ENCODE assay signal across 1 cellular context in the genomic region with DNA sequence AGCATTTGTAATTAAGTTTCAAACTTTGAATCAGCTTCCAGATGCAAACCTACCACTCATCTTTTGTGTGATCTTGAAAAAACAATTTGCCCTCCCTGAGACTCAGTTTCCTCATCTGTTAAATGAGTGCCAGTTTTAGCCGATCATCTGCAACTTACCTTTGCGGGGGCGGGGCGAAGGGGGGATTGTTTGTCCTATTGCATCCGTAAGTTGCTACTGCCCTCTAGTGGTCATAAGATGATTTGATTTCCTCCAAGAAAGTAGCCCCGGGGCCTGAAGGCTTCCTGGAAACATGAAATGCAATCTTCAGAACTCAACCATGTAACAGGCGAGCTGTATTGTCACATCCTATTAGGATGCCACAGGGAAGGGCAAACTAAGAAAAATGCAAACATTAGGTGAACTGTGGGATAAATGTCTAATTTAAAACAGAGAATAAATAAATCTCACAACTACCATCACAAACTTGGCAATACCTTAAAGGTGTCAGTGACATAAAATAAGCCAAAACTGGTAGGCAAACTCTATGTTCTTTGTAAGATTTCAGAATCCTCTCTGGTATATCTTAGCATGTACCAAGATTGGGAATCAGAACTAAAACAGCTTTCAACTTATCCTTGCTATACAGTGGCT.
TF ChIP-seq lines count a peak whose summit lies in the region.

No MANE protein-coding gene starts in this region.

TF ChIP-seq in HepG2, 621 proteins besides CTCF, POLR2A, EP300 and RAD21 (continued from another document):
- TF ChIP-seq ZFYVE20 (CRISPR knock-in tag; IDR thresholded peaks at IDR 0.05; ENCODE audit: borderline replicate concordance, low read depth) = no peak
- no peak for TF ChIP-seq ZNF256 (CRISPR knock-in tag; conservative IDR thresholded peaks at IDR 0.05)
- no peak for TF ChIP-seq ZNF253 (CRISPR knock-in tag; IDR thresholded peaks at IDR 0.05; ENCODE audit: borderline replicate concordance)
- no peak for TF ChIP-seq GLI4 (CRISPR knock-in tag; IDR thresholded peaks at IDR 0.05; ENCODE audit: borderline replicate concordance)
- TF ChIP-seq RBAK (CRISPR knock-in tag; IDR thresholded peaks at IDR 0.05) = no peak
- TF ChIP-seq ZNF709 (CRISPR knock-in tag; IDR thresholded peaks at IDR 0.05) = no peak
- TF ChIP-seq, protein P1, sequence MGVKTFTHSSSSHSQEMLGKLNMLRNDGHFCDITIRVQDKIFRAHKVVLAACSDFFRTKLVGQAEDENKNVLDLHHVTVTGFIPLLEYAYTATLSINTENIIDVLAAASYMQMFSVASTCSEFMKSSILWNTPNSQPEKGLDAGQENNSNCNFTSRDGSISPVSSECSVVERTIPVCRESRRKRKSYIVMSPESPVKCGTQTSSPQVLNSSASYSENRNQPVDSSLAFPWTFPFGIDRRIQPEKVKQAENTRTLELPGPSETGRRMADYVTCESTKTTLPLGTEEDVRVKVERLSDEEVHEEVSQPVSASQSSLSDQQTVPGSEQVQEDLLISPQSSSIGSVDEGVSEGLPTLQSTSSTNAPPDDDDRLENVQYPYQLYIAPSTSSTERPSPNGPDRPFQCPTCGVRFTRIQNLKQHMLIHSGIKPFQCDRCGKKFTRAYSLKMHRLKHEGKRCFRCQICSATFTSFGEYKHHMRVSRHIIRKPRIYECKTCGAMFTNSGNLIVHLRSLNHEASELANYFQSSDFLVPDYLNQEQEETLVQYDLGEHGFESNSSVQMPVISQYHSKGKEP (CRISPR knock-in tag; IDR thresholded peaks at IDR 0.05) = no peak
- peak; percentile 76 for TF ChIP-seq STAG1 (CRISPR knock-in tag; IDR thresholded peaks at IDR 0.05)
- no peak for TF ChIP-seq ZSCAN29 (CRISPR knock-in tag; conservative IDR thresholded peaks at IDR 0.05)
- TF ChIP-seq ZNF510 (CRISPR knock-in tag; IDR thresholded peaks at IDR 0.05; ENCODE audit: low read depth) = no peak
- TF ChIP-seq, protein P2, sequence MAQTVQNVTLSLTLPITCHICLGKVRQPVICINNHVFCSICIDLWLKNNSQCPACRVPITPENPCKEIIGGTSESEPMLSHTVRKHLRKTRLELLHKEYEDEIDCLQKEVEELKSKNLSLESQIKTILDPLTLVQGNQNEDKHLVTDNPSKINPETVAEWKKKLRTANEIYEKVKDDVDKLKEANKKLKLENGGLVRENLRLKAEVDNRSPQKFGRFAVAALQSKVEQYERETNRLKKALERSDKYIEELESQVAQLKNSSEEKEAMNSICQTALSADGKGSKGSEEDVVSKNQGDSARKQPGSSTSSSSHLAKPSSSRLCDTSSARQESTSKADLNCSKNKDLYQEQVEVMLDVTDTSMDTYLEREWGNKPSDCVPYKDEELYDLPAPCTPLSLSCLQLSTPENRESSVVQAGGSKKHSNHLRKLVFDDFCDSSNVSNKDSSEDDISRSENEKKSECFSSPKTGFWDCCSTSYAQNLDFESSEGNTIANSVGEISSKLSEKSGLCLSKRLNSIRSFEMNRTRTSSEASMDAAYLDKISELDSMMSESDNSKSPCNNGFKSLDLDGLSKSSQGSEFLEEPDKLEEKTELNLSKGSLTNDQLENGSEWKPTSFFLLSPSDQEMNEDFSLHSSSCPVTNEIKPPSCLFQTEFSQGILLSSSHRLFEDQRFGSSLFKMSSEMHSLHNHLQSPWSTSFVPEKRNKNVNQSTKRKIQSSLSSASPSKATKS (CRISPR knock-in tag; IDR thresholded peaks at IDR 0.05) = no peak
- no peak for TF ChIP-seq TCF7 (IDR thresholded peaks at IDR 0.05; ENCODE audit: low read depth)
- TF ChIP-seq MATR3 (CRISPR knock-in tag; IDR thresholded peaks at IDR 0.05) = no peak
- TF ChIP-seq, protein P3, sequence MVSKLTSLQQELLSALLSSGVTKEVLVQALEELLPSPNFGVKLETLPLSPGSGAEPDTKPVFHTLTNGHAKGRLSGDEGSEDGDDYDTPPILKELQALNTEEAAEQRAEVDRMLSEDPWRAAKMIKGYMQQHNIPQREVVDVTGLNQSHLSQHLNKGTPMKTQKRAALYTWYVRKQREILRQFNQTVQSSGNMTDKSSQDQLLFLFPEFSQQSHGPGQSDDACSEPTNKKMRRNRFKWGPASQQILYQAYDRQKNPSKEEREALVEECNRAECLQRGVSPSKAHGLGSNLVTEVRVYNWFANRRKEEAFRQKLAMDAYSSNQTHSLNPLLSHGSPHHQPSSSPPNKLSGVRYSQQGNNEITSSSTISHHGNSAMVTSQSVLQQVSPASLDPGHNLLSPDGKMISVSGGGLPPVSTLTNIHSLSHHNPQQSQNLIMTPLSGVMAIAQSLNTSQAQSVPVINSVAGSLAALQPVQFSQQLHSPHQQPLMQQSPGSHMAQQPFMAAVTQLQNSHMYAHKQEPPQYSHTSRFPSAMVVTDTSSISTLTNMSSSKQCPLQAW (CRISPR knock-in tag; IDR thresholded peaks at IDR 0.05) = peak; percentile 40; the same call in 1 of the 2 replicates
- no peak for TF ChIP-seq TGIF2 (CRISPR knock-in tag; IDR thresholded peaks at IDR 0.05)
- TF ChIP-seq, protein P4, sequence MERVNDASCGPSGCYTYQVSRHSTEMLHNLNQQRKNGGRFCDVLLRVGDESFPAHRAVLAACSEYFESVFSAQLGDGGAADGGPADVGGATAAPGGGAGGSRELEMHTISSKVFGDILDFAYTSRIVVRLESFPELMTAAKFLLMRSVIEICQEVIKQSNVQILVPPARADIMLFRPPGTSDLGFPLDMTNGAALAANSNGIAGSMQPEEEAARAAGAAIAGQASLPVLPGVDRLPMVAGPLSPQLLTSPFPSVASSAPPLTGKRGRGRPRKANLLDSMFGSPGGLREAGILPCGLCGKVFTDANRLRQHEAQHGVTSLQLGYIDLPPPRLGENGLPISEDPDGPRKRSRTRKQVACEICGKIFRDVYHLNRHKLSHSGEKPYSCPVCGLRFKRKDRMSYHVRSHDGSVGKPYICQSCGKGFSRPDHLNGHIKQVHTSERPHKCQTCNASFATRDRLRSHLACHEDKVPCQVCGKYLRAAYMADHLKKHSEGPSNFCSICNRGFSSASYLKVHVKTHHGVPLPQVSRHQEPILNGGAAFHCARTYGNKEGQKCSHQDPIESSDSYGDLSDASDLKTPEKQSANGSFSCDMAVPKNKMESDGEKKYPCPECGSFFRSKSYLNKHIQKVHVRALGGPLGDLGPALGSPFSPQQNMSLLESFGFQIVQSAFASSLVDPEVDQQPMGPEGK (CRISPR knock-in tag; IDR thresholded peaks at IDR 0.05) = peak; percentile 67
- TF ChIP-seq SMC3 (IDR thresholded peaks at IDR 0.05; ENCODE audit: low read length) = peak; percentile 61; the same call in 1 of the 2 replicates
- no peak for TF ChIP-seq HES4 (CRISPR knock-in tag; IDR thresholded peaks at IDR 0.05; ENCODE audit: borderline replicate concordance)
- TF ChIP-seq, protein P5, sequence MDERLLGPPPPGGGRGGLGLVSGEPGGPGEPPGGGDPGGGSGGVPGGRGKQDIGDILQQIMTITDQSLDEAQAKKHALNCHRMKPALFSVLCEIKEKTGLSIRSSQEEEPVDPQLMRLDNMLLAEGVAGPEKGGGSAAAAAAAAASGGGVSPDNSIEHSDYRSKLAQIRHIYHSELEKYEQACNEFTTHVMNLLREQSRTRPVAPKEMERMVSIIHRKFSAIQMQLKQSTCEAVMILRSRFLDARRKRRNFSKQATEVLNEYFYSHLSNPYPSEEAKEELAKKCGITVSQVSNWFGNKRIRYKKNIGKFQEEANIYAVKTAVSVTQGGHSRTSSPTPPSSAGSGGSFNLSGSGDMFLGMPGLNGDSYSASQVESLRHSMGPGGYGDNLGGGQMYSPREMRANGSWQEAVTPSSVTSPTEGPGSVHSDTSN (CRISPR knock-in tag; IDR thresholded peaks at IDR 0.05) = no peak
- peak; percentile 40 for TF ChIP-seq XRCC5 (optimal IDR thresholded peaks at IDR 0.05; ENCODE audit: low read length)
- no peak for TF ChIP-seq SALL1 (CRISPR knock-in tag; IDR thresholded peaks at IDR 0.05)
- TF ChIP-seq, protein P6, sequence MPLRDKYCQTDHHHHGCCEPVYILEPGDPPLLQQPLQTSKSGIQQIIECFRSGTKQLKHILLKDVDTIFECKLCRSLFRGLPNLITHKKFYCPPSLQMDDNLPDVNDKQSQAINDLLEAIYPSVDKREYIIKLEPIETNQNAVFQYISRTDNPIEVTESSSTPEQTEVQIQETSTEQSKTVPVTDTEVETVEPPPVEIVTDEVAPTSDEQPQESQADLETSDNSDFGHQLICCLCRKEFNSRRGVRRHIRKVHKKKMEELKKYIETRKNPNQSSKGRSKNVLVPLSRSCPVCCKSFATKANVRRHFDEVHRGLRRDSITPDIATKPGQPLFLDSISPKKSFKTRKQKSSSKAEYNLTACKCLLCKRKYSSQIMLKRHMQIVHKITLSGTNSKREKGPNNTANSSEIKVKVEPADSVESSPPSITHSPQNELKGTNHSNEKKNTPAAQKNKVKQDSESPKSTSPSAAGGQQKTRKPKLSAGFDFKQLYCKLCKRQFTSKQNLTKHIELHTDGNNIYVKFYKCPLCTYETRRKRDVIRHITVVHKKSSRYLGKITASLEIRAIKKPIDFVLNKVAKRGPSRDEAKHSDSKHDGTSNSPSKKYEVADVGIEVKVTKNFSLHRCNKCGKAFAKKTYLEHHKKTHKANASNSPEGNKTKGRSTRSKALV (CRISPR knock-in tag; IDR thresholded peaks at IDR 0.05) = no peak
- TF ChIP-seq ZKSCAN5 (CRISPR knock-in tag; IDR thresholded peaks at IDR 0.05) = no peak
- TF ChIP-seq, protein P7, sequence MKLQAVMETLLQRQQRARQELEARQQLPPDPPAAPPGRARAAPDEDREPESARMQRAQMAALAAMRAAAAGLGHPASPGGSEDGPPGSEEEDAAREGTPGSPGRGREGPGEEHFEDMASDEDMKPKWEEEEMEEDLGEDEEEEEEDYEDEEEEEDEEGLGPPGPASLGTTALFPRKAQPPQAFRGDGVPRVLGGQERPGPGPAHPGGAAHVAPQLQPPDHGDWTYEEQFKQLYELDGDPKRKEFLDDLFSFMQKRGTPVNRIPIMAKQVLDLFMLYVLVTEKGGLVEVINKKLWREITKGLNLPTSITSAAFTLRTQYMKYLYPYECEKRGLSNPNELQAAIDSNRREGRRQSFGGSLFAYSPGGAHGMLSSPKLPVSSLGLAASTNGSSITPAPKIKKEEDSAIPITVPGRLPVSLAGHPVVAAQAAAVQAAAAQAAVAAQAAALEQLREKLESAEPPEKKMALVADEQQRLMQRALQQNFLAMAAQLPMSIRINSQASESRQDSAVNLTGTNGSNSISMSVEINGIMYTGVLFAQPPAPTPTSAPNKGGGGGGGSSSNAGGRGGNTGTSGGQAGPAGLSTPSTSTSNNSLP (IDR thresholded peaks at IDR 0.05; ENCODE audit: low read depth, low read length) = 0 out of 2 replicates have a peak, but pooled peaks have one; percentile 18
- no peak for TF ChIP-seq ATF7-NPFF (CRISPR knock-in tag; IDR thresholded peaks at IDR 0.05; ENCODE audit: low read depth)
- TF ChIP-seq ZNF616 (CRISPR knock-in tag; IDR thresholded peaks at IDR 0.05; ENCODE audit: low read depth) = no peak
- TF ChIP-seq CEBPG (CRISPR knock-in tag; IDR thresholded peaks at IDR 0.05) = no peak
- no peak for TF ChIP-seq NFE2 (CRISPR knock-in tag; IDR thresholded peaks at IDR 0.05)
- TF ChIP-seq, protein P8, sequence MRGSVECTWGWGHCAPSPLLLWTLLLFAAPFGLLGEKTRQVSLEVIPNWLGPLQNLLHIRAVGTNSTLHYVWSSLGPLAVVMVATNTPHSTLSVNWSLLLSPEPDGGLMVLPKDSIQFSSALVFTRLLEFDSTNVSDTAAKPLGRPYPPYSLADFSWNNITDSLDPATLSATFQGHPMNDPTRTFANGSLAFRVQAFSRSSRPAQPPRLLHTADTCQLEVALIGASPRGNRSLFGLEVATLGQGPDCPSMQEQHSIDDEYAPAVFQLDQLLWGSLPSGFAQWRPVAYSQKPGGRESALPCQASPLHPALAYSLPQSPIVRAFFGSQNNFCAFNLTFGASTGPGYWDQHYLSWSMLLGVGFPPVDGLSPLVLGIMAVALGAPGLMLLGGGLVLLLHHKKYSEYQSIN (CRISPR knock-in tag; IDR thresholded peaks at IDR 0.05; ENCODE audit: borderline replicate concordance) = no peak
- TF ChIP-seq, protein P9, sequence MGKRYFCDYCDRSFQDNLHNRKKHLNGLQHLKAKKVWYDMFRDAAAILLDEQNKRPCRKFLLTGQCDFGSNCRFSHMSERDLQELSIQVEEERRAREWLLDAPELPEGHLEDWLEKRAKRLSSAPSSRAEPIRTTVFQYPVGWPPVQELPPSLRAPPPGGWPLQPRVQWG (CRISPR knock-in tag; IDR thresholded peaks at IDR 0.05; ENCODE audit: borderline replicate concordance, low read depth) = no peak
- no peak for TF ChIP-seq PHF8 (CRISPR knock-in tag; IDR thresholded peaks at IDR 0.05)
- no peak for TF ChIP-seq RORA (CRISPR knock-in tag; IDR thresholded peaks at IDR 0.05)
- no peak for TF ChIP-seq IKZF1 (IDR thresholded peaks at IDR 0.05)
- no peak for TF ChIP-seq AHR (CRISPR knock-in tag; IDR thresholded peaks at IDR 0.05)
- TF ChIP-seq SPEN (CRISPR knock-in tag; IDR thresholded peaks at IDR 0.05; ENCODE audit: low read depth) = no peak
- TF ChIP-seq MIER2 (CRISPR knock-in tag; IDR thresholded peaks at IDR 0.05) = no peak
- TF ChIP-seq, protein P10, sequence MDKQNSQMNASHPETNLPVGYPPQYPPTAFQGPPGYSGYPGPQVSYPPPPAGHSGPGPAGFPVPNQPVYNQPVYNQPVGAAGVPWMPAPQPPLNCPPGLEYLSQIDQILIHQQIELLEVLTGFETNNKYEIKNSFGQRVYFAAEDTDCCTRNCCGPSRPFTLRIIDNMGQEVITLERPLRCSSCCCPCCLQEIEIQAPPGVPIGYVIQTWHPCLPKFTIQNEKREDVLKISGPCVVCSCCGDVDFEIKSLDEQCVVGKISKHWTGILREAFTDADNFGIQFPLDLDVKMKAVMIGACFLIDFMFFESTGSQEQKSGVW (CRISPR knock-in tag; IDR thresholded peaks at IDR 0.05; ENCODE audit: borderline replicate concordance) = no peak
TF ChIP-seq in HepG2: peak in this region for 6.
